ENCODE assay signal across 25 cellular contexts in the genomic region with DNA sequence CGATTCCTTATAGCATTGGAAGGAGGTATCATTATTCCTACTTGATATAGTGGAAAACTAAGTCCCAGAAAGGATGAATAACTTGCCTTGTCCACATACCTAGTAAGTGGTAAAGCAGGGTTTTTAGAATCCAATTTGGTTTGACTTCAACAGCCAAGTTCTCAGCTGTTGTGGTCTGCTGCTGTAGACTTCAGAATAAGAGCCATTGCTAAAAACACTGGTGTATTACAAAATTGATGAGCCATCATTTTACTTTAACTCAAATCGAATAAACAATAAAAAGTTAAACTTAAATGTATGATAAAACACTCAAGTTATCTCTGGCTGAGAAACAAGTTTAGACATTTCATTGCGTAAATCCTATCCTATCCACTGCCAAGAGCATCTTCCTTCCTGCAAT.
DNase-seq lines count a peak whose midpoint lies in the region; ATAC-seq, FAIRE-seq and TF ChIP-seq lines count a peak whose summit lies in the region.
"Had no signal": no experiment of that assay in that cellular context is flagged by ENCODE, and none has a peak within 500 bp of the region (broad histone marks: within the 10 kb centered on the region; RNA-seq: fewer than 3 reads in every experiment).

No MANE protein-coding gene starts in this region.

- H3K4me3 ChIP-seq in HepG2 (replicated peaks in 1 of 3; ENCODE audit: insufficient read depth in 1 of 3, low read depth in 2 of 3, low read length in 3 of 3) (no peak overlapping the region), right lobe of liver (no peak overlapping the region), K562 (no peak overlapping the region), gastrocnemius medialis (no peak overlapping the region)
- H3K4me3 ChIP-seq: BLaER1 treated with 17β-estradiol and CSF1 and Interleukin-3, amounts not matched to agents 10 nM and 100 nM; GM12878; GM23338; HAP-1 had no signal

- H3K9ac ChIP-seq in HepG2 (ENCODE audit: insufficient read depth, low read depth, low read length) (no peak overlapping the region), K562 (ENCODE audit: insufficient read depth in 1 of 2, low read depth in 2 of 2, low read length in 2 of 2) (no peak overlapping the region)
- H3K9ac ChIP-seq: BLaER1 treated with 17β-estradiol and CSF1 and Interleukin-3, amounts not matched to agents 10 nM and 100 nM had no signal

- no peak for ATAC-seq in HepG2
- ATAC-seq in right lobe of liver: no peak
- no peak for ATAC-seq in K562
- ATAC-seq in HG02759 (IDR thresholded peaks at IDR 0.05; ENCODE audit: unreplicated experiment): no peak
- no peak for ATAC-seq in GM21515 (IDR thresholded peaks at IDR 0.05; ENCODE audit: unreplicated experiment)
- no peak for ATAC-seq in gastrocnemius medialis
- ATAC-seq: GM12878, GM23338 had no signal

- H4K20me1 ChIP-seq in HepG2 (ENCODE audit: insufficient read depth, low read length) (no peaks in the 10 kb centered on the region), K562 (replicated peaks; ENCODE audit: control insufficient read depth, insufficient read depth, low read length) (no peaks in the 10 kb centered on the region)
- H4K20me1 ChIP-seq: BLaER1 treated with 17β-estradiol and CSF1 and Interleukin-3, amounts not matched to agents 10 nM and 100 nM had no signal

- H3K27ac ChIP-seq in HepG2 (ENCODE audit: extremely low read length, insufficient read depth, low read length) (no peak overlapping the region), right lobe of liver (no peak overlapping the region), K562 (ENCODE audit: extremely low read depth, low read depth, low read length) (no peak overlapping the region), gastrocnemius medialis (no peak overlapping the region)
- H3K27ac ChIP-seq: 22Rv1; BLaER1 treated with 17β-estradiol and CSF1 and Interleukin-3, amounts not matched to agents 10 nM and 100 nM had no signal

- no peak for TF ChIP-seq CTCF in HepG2 (CRISPR knock-in tag; IDR thresholded peaks at IDR 0.05)
- no peak for TF ChIP-seq CTCF in right lobe of liver (IDR thresholded peaks at IDR 0.05)
- TF ChIP-seq CTCF in K562 (IDR thresholded peaks at IDR 0.05 in 2 of 3, conservative IDR thresholded peaks at IDR 0.05 in 1 of 3; ENCODE audit: insufficient read depth in 2 of 3, low read depth in 1 of 3, low read length in 3 of 3): no peak
- TF ChIP-seq CTCF in gastrocnemius medialis (IDR thresholded peaks at IDR 0.05 in 4 of 5, conservative IDR thresholded peaks at IDR 0.05 in 1 of 5): no peak

- POLR2A ChIA-PET in HepG2 (lab: Yijun Ruan, JAX): no interaction called here
- POLR2A ChIA-PET in K562 (lab: Yijun Ruan, JAX): no interaction called here

- in situ Hi-C loops in HepG2 (cut with HindIII; ENCODE audit: extremely low pct_ligation_motif_present, low pct_unique_long_range_greater_than_20kb): no loop called here
- in situ Hi-C loops in K562 (cut with MboI): no loop called here
- in situ Hi-C loops in gastrocnemius medialis (cut with MboI; ENCODE audit: low sequenced_read_pairs in 4 of 4): no loop called here

- intact Hi-C loops in HepG2 (cut with micrococcal nuclease; ENCODE audit: unreplicated experiment): no loop called here
- intact Hi-C loops in right lobe of liver (cut with DNase I): no loop called here
- intact Hi-C loops in K562 (cut with micrococcal nuclease): no loop called here
- intact Hi-C loops in gastrocnemius medialis (cut with DNase I; ENCODE audit: low total_unique reads): no loop called here

- H2AFZ ChIP-seq in HepG2 (ENCODE audit: low read length): no peak overlapping the region
- H2AFZ ChIP-seq in K562 (ENCODE audit: low read depth, low read length): no peak overlapping the region
- H2AFZ ChIP-seq: GM23338 had no signal

- no peaks in the 10 kb centered on the region for H3K27me3 ChIP-seq in HepG2 (ENCODE audit: control insufficient read depth in 1 of 2, insufficient read depth in 2 of 2, low read length in 2 of 2)
- H3K27me3 ChIP-seq in right lobe of liver: no peaks in the 10 kb centered on the region
- H3K27me3 ChIP-seq in K562 (ENCODE audit: control insufficient read depth in 2 of 2, insufficient read depth in 2 of 2, low read length in 2 of 2): no peaks in the 10 kb centered on the region
- no peaks in the 10 kb centered on the region for H3K27me3 ChIP-seq in gastrocnemius medialis
- H3K27me3 ChIP-seq: BE2C; BLaER1 treated with 17β-estradiol and CSF1 and Interleukin-3, amounts not matched to agents 10 nM and 100 nM had no signal

- H3K4me1 ChIP-seq in HepG2 (ENCODE audit: insufficient read depth, low read length) (no peaks in the 10 kb centered on the region), right lobe of liver (no peaks in the 10 kb centered on the region), K562 (replicated peaks in 1 of 2; ENCODE audit: control insufficient read depth in 2 of 2, insufficient read depth in 2 of 2, low read length in 2 of 2) (no peaks in the 10 kb centered on the region), gastrocnemius medialis (no peaks in the 10 kb centered on the region)
- H3K4me1 ChIP-seq: BE2C, HAP-1 had no signal

- DNase-seq in HepG2 (ENCODE audit: low spot score): no peak
- no peak for DNase-seq in right lobe of liver
- DNase-seq in K562 (ENCODE audit: extremely low read depth in 1 of 4, low spot score in 3 of 4): no peak
- peak; percentile 63 for DNase-seq in myocyte (ENCODE audit: low read depth)
- no peak for DNase-seq in gastrocnemius medialis
- DNase-seq in UCSD-AML1 (lab: John Stamatoyannopoulos, UW; ENCODE audit: unreplicated experiment): no peak
- DNase-seq: ACHN; AML-193; BE2C; CD4-positive, alpha-beta T cell; CD8-positive, alpha-beta memory T cell; DMS 273 treated with DMSO at 0.1 percent for 48 hours; DMS79; EL; GDM1; HFFc6 had no signal

- TF ChIP-seq POLR2A in HepG2 (IDR thresholded peaks at IDR 0.05; ENCODE audit: insufficient read depth in 1 of 2, low read depth in 2 of 2, low read length in 2 of 2): no peak
- no peak for TF ChIP-seq POLR2A in right lobe of liver (IDR thresholded peaks at IDR 0.05)
- TF ChIP-seq POLR2A in K562 (conservative IDR thresholded peaks at IDR 0.05): no peak
- no peak for TF ChIP-seq POLR2A in gastrocnemius medialis (IDR thresholded peaks at IDR 0.05)

- no peak for FAIRE-seq in HepG2 (lab: Jason Lieb, UNC)
- FAIRE-seq in K562 (lab: Jason Lieb, UNC): no peak
- FAIRE-seq: A204.1, D721Med, GM12878 had no signal

- TF ChIP-seq EP300 in HepG2 (IDR thresholded peaks at IDR 0.05; ENCODE audit: low read depth in 2 of 2, low read length in 2 of 2) (no peak), HepG2 (CRISPR knock-in tag; IDR thresholded peaks at IDR 0.05; ENCODE audit: borderline replicate concordance) (no peak), K562 (IDR thresholded peaks at IDR 0.05; ENCODE audit: low read length) (no peak)

- H3K9me1 ChIP-seq in K562 (ENCODE audit: control insufficient read depth, insufficient read depth, low read length): no peaks in the 10 kb centered on the region

- no peaks in the 10 kb centered on the region for H3K79me2 ChIP-seq in HepG2 (ENCODE audit: insufficient read depth, low read length)
- no peaks in the 10 kb centered on the region for H3K79me2 ChIP-seq in K562 (ENCODE audit: control insufficient read depth, insufficient read depth, low read length)

- CTCF ChIA-PET in HepG2 (lab: Yijun Ruan, JAX; ENCODE audit: low intra/inter-chr PET ratio, low total read pairs): no interaction called here
- CTCF ChIA-PET in K562 (lab: Yijun Ruan, JAX; ENCODE audit: low intra/inter-chr PET ratio): no interaction called here

- H3K9me3 ChIP-seq in HepG2 (ENCODE audit: low read length) (no peaks in the 10 kb centered on the region), right lobe of liver (no peaks in the 10 kb centered on the region), K562 (replicated peaks; ENCODE audit: control insufficient read depth, insufficient read depth, low read depth, low read length) (no peaks in the 10 kb centered on the region), gastrocnemius medialis (no peaks in the 10 kb centered on the region)
- H3K9me3 ChIP-seq: BE2C; BLaER1 treated with 17β-estradiol and CSF1 and Interleukin-3, amounts not matched to agents 10 nM and 100 nM; HAP-1 had no signal

- BruUV-seq in HepG2 (replicated peaks; lab: Mats Ljungman, UMichigan) (no TSS peak), K562 (replicated peaks; lab: Mats Ljungman, UMichigan) (no TSS peak)

- TF ChIP-seq RAD21 in HepG2 (CRISPR knock-in tag; IDR thresholded peaks at IDR 0.05) (no peak), K562 (CRISPR knock-in tag; conservative IDR thresholded peaks at IDR 0.05 in 1 of 2, IDR thresholded peaks at IDR 0.05 in 1 of 2) (no peak)

- H3K4me2 ChIP-seq in HepG2 (ENCODE audit: low read depth, low read length): no peak overlapping the region
- H3K4me2 ChIP-seq in K562 (ENCODE audit: insufficient read depth, low read length): no peak overlapping the region
- H3K4me2 ChIP-seq: GM23338 had no signal

- H3K36me3 ChIP-seq in HepG2 (replicated peaks in 1 of 2; ENCODE audit: control insufficient read depth in 1 of 2, insufficient read depth in 2 of 2, low read length in 2 of 2) (no peaks in the 10 kb centered on the region), right lobe of liver (no peaks in the 10 kb centered on the region), K562 (ENCODE audit: control insufficient read depth, insufficient read depth, low read length) (no peaks in the 10 kb centered on the region), gastrocnemius medialis (no peaks in the 10 kb centered on the region)
- H3K36me3 ChIP-seq: BE2C; BLaER1 treated with 17β-estradiol and CSF1 and Interleukin-3, amounts not matched to agents 10 nM and 100 nM; HAP-1 had no signal

- 37% methylated on average over 3 of the region's 3 CpGs for WGBS in HepG2 (ENCODE audit: low lambda C conversion rate)
- WGBS in right lobe of liver (ENCODE audit: insufficient coverage, low coverage, low lambda C conversion rate, missing lambda C conversion rate): 70% methylated on average over 3 of the region's 3 CpGs
- 0% methylated on average over 3 of the region's 3 CpGs for WGBS in K562 (ENCODE audit: insufficient coverage, low coverage, missing lambda C conversion rate)

TF ChIP-seq in HepG2, 621 proteins besides CTCF, POLR2A, EP300 and RAD21 (continues in another document):
- TF ChIP-seq MAFK (conservative IDR thresholded peaks at IDR 0.05 in 1 of 2, IDR thresholded peaks at IDR 0.05 in 1 of 2; ENCODE audit: low read length in 2 of 2): peak; percentile 65 to 83; a peak in 3 of 4 replicates
- TF ChIP-seq WIZ (CRISPR knock-in tag; IDR thresholded peaks at IDR 0.05): no peak
- peak; percentile 82 for TF ChIP-seq MAFF (IDR thresholded peaks at IDR 0.05; ENCODE audit: low read depth, low read length)

TF ChIP-seq in K562, 482 proteins besides CTCF, POLR2A, EP300 and RAD21:
- TF ChIP-seq HNRNPLL (IDR thresholded peaks at IDR 0.05; ENCODE audit: low read depth, low read length, poor library complexity, severe bottlenecking): no peak
- peak; percentile 12; the same call in 1 of the 2 replicates for TF ChIP-seq ZNF316 (IDR thresholded peaks at IDR 0.05)
